10 cellular contexts compared by ENCODE assay signal in genomic region chr16:13909872-13910303, GRCh38. TPM values are rescaled to one million over a fixed set of nuclear protein-coding genes. Genes with fewer than 3 reads are reported as not detected.
DNase-seq lines count a peak whose midpoint lies in the region; TF ChIP-seq lines count a peak whose summit lies in the region.
"Had no signal": no experiment of that assay in that cellular context is flagged by ENCODE, and none has a peak within 500 bp of the region (broad histone marks: within the 10 kb centered on the region; RNA-seq: fewer than 3 reads in every experiment).

No MANE protein-coding gene starts in this region.

- H3K4me3 ChIP-seq in AG10803 (ENCODE audit: low read length) = no peak overlapping the region
- H3K4me3 ChIP-seq in osteoblast (ENCODE audit: insufficient read depth, low read length) = no peak overlapping the region

- H3K4me2 ChIP-seq in osteoblast (ENCODE audit: insufficient read depth, low read length) = peak overlapping the region; percentile 52

- no peaks in the 10 kb centered on the region for H3K36me3 Mint-ChIP-seq in activated naive CD4-positive, alpha-beta T cell treated with anti-CD3 and anti-CD28 coated beads, Interleukin-2, amount 10 ng/mL, durations not matched to agents 7 days and 5 days

- CTCF ChIA-PET in activated naive CD4-positive, alpha-beta T cell treated with anti-CD3 and anti-CD28 coated beads, Interleukin-2, amount 10 ng/mL, durations not matched to agents 7 days and 5 days (lab: Charles Lee) = no interaction called here

- no peak overlapping the region for H3K4me3 Mint-ChIP-seq in activated naive CD4-positive, alpha-beta T cell treated with anti-CD3 and anti-CD28 coated beads, Interleukin-2, amount 10 ng/mL, durations not matched to agents 7 days and 5 days

- H3K9me3 ChIP-seq in osteoblast (ENCODE audit: low read depth, low read length) = no peaks in the 10 kb centered on the region

- TF ChIP-seq CTCF in AG10803 (conservative IDR thresholded peaks at IDR 0.05; ENCODE audit: low read length) (no peak), osteoblast (IDR thresholded peaks at IDR 0.05; ENCODE audit: extremely low read depth, low read depth, low read length) (no peak), GM20000 (IDR thresholded peaks at IDR 0.05; ENCODE audit: extremely low read depth, missing control alignments) (no peak)

- H3K4me1 ChIP-seq in osteoblast (ENCODE audit: insufficient read depth, low read length) = peaks cover 9% of the 10 kb centered on the region

- H4K20me1 ChIP-seq in osteoblast (ENCODE audit: insufficient read depth, low read length) = no peaks in the 10 kb centered on the region

- no peaks in the 10 kb centered on the region for H3K36me3 ChIP-seq in osteoblast (ENCODE audit: insufficient read depth, low read length)

- H3K4me1 Mint-ChIP-seq in activated naive CD4-positive, alpha-beta T cell treated with anti-CD3 and anti-CD28 coated beads, Interleukin-2, amount 10 ng/mL, durations not matched to agents 7 days and 5 days = no peaks in the 10 kb centered on the region

- DNase-seq in AG10803 (ENCODE audit: low read depth) = peak; percentile 86
- DNase-seq in RPMI7951 (ENCODE audit: low read depth) = peak; percentile 62
- DNase-seq in fibroblast of the conjunctiva (ENCODE audit: low read depth) = peak; percentile 34
- DNase-seq in osteoblast (ENCODE audit: insufficient read length, low spot score, missing footprints) = peak; percentile 78
- no peak for DNase-seq in COLO829 (ENCODE audit: low spot score)
- DNase-seq in COR-L47 (lab: John Stamatoyannopoulos, UW) = no peak
- no peak for DNase-seq in activated naive CD4-positive, alpha-beta T cell treated with anti-CD3 and anti-CD28 coated beads, Interleukin-2, amount 10 ng/mL, durations not matched to agents 7 days and 5 days
- DNase-seq in GM20000 (ENCODE audit: low spot score) = no peak
- DNase-seq: NCI-H1417 had no signal

- no peaks in the 10 kb centered on the region for H3K79me2 ChIP-seq in osteoblast (ENCODE audit: insufficient read depth, low read length)

- H3K9me3 Mint-ChIP-seq in activated naive CD4-positive, alpha-beta T cell treated with anti-CD3 and anti-CD28 coated beads, Interleukin-2, amount 10 ng/mL, durations not matched to agents 7 days and 5 days = no peaks in the 10 kb centered on the region
- H3K9me3 Mint-ChIP-seq: activated naive CD4-positive, alpha-beta T cell treated with anti-CD3 and anti-CD28 coated beads, Interleukin-2, amount 50 U/mL, for 72 hours had no signal

- H3K27me3 ChIP-seq in osteoblast (ENCODE audit: insufficient read depth, low read length) = peaks cover 17% of the 10 kb centered on the region

- H3K27ac Mint-ChIP-seq in activated naive CD4-positive, alpha-beta T cell treated with anti-CD3 and anti-CD28 coated beads, Interleukin-2, amount 10 ng/mL, durations not matched to agents 7 days and 5 days = no peak overlapping the region
- H3K27ac Mint-ChIP-seq: activated naive CD4-positive, alpha-beta T cell treated with anti-CD3 and anti-CD28 coated beads, Interleukin-2, amount 50 U/mL, for 72 hours had no signal

- no peak overlapping the region for H3K27ac ChIP-seq in osteoblast (ENCODE audit: low read depth, low read length)

- H3K27me3 Mint-ChIP-seq in activated naive CD4-positive, alpha-beta T cell treated with anti-CD3 and anti-CD28 coated beads, Interleukin-2, amount 10 ng/mL, durations not matched to agents 7 days and 5 days = peaks cover 8% of the 10 kb centered on the region

- no peak overlapping the region for H2AFZ ChIP-seq in osteoblast (ENCODE audit: low read length)

RNA-seq across cellular contexts. Expression of gene ERCC4, which starts 10.1 kb away (rescaled TPM):
- total RNA-seq in RPMI7951 (2014; rRNA removed; shearing (Covaris generic)) = 6.6 and 10.0 TPM in 2 replicates
- 9.0 and 10.9 TPM in 2 replicates for total RNA-seq in osteoblast

Comparison
In these comparisons a context has a peak if more than half of its experiments do, and no peak if none do; other contexts are left out.
1. DNase-seq: peak in AG10803 (single experiment), RPMI7951 (single experiment), fibroblast of the conjunctiva (single experiment) and osteoblast (single experiment); none in COLO829 (single experiment), COR-L47 (single experiment), activated naive CD4-positive, alpha-beta T cell treated with anti-CD3 and anti-CD28 coated beads, Interleukin-2, amount 10 ng/mL, durations not matched to agents 7 days and 5 days (single experiment) and GM20000 (single experiment).